In the genomic region with DNA sequence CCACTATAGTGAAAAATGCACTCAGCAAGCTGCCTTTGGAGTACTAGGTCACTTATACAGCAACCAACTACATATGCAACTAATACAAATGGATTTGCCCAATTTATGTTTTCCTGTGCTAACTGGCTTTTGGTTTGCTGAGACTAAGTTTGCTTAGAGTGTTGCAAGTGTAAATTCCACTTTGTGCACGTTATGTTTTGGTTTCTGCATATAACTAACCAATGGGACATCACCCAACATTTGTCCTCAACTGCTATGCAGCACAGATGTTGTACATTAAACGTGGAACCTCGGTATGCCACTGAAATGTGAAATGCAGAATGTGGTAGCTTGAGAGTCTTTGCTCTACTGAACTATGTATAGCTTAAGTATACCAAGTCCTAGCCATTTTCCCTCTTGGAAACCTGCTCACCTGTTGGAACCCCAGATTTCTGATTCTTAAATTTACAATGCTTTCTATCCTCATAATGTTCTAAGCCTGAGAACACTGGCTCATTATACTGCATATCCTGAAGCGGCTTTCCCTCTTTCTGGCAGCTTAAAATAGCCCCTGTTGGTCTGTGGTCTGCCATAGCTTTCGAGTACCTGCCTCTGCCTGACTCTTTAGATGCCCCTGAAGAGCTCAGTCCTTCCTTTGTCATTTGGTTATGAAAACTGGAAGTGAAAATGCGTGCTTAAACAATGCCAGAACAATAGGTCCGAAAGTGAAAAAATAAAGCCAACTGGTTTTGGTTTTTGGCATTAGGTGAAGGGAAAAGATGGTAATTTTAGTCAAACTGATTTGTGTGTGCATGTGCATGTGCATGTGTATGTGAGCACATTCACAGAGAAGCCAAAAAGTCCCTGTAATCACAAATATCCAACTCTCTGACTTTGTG, we compare ENCODE assay signal across 16 cellular contexts.
A peak's percentile ranks its signal among the peaks of the same experiment; 100 is the strongest.
DNase-seq lines count a peak whose midpoint lies in the region; ATAC-seq, FAIRE-seq and TF ChIP-seq lines count a peak whose summit lies in the region.
"Had no signal": no experiment of that assay in that cellular context is flagged by ENCODE, and none has a peak within 500 bp of the region (broad histone marks: within the 10 kb centered on the region; RNA-seq: fewer than 3 reads in every experiment).

No MANE protein-coding gene starts in this region.

- H3K36me3 ChIP-seq in astrocyte (ENCODE audit: insufficient read depth, low read length) (no peaks in the 10 kb centered on the region), MG63 (no peaks in the 10 kb centered on the region)

- no peak overlapping the region for H3K27ac ChIP-seq in astrocyte (ENCODE audit: low read depth, low read length)
- H3K27ac ChIP-seq: C4-2B had no signal

- no peak for DNase-seq in astrocyte (ENCODE audit: low read depth)
- no peak for DNase-seq in GM10248 (ENCODE audit: extremely low spot score)
- DNase-seq in SW480 (ENCODE audit: low spot score) = no peak
- no peak for DNase-seq in COLO668 (lab: John Stamatoyannopoulos, UW; ENCODE audit: unreplicated experiment)
- no peak for DNase-seq in MG63
- DNase-seq: activated CD4-positive, alpha-beta T cell treated with anti-CD3 and anti-CD28 coated beads for 1 hour; GF-D8; NCI-H2029; SK-N-SH had no signal

- no peak overlapping the region for H3K4me3 ChIP-seq in astrocyte (ENCODE audit: insufficient read depth, low read depth, low read length)
- H3K4me3 ChIP-seq in MG63 = no peak overlapping the region

- no peaks in the 10 kb centered on the region for H3K79me2 ChIP-seq in astrocyte (ENCODE audit: insufficient read depth, low read length)

- no peaks in the 10 kb centered on the region for H3K36me3 Mint-ChIP-seq in astrocyte (ENCODE audit: low read depth, unreplicated experiment)
- H3K36me3 Mint-ChIP-seq: IgD-negative memory B cell; stimulated activated memory B cell treated with anti-CD40 and anti-IgM and Interleukin-4, amounts not matched to agents 10 μg/mL and 1 μg/mL and 100 μg/mL, for 72 hours had no signal

- H3K9me3 Mint-ChIP-seq in astrocyte (ENCODE audit: unreplicated experiment) = no peaks in the 10 kb centered on the region
- H3K9me3 Mint-ChIP-seq: stimulated activated memory B cell treated with anti-CD40 and anti-IgM and Interleukin-4, amounts not matched to agents 10 μg/mL and 1 μg/mL and 100 μg/mL, for 72 hours had no signal

- H3K9ac ChIP-seq in astrocyte (ENCODE audit: low read length) = no peak overlapping the region
- H3K9ac ChIP-seq: SK-N-SH had no signal

- peaks cover 10% of the 10 kb centered on the region for H3K4me1 Mint-ChIP-seq in astrocyte (ENCODE audit: low read depth, unreplicated experiment)
- H3K4me1 Mint-ChIP-seq: IgD-negative memory B cell; stimulated activated memory B cell treated with anti-CD40 and anti-IgM and Interleukin-4, amounts not matched to agents 10 μg/mL and 1 μg/mL and 100 μg/mL, for 72 hours had no signal

- H3K9me3 ChIP-seq in astrocyte (ENCODE audit: insufficient read depth, low read depth, low read length) = no peaks in the 10 kb centered on the region
- no peaks in the 10 kb centered on the region for H3K9me3 ChIP-seq in MG63
- H3K9me3 ChIP-seq: SK-N-SH had no signal

- peak; percentile 70 for ATAC-seq in GM18517 (IDR thresholded peaks at IDR 0.05; ENCODE audit: unreplicated experiment)
- peak; percentile 90 for ATAC-seq in GM21423 (IDR thresholded peaks at IDR 0.05; ENCODE audit: unreplicated experiment)
- peak; percentile 84 for ATAC-seq in HG03039 (IDR thresholded peaks at IDR 0.05; ENCODE audit: unreplicated experiment)
- ATAC-seq: HCT116; stimulated activated memory B cell treated with anti-CD40 and anti-IgM and Interleukin-4, amounts not matched to agents 10 μg/mL and 1 μg/mL and 100 μg/mL, for 72 hours had no signal

- peak; percentile 56 for FAIRE-seq in astrocyte (lab: Jason Lieb, UNC)

- POLR2A ChIA-PET in GM10248 (lab: Yijun Ruan, JAX) = no interaction called here

- H3K4me2 ChIP-seq in astrocyte (ENCODE audit: low read length) = no peak overlapping the region
- H3K4me2 ChIP-seq: SK-N-SH had no signal

- CTCF ChIA-PET in GM10248 (lab: Yijun Ruan, JAX) = interaction anchor here (0.6 kb wide), 1 partner anchor 11 kb away, joined by 3 read pairs; no protein-coding TSS in a partner anchor

- TF ChIP-seq CTCF in astrocyte (IDR thresholded peaks at IDR 0.05; ENCODE audit: insufficient read depth, low read depth, low read length) (no peak), GM10248 (IDR thresholded peaks at IDR 0.05; ENCODE audit: control extremely low read depth, extremely low read depth, low read depth, missing control alignments) (no peak)

- no peaks in the 10 kb centered on the region for H3K4me1 ChIP-seq in astrocyte (ENCODE audit: insufficient read depth, low read length)

- no peak overlapping the region for H2AFZ ChIP-seq in astrocyte (ENCODE audit: low read depth, low read length)

- H3K4me3 Mint-ChIP-seq in astrocyte (ENCODE audit: unreplicated experiment) = no peak overlapping the region
- H3K4me3 Mint-ChIP-seq: IgD-negative memory B cell; stimulated activated memory B cell treated with anti-CD40 and anti-IgM and Interleukin-4, amounts not matched to agents 10 μg/mL and 1 μg/mL and 100 μg/mL, for 72 hours had no signal

- no peaks in the 10 kb centered on the region for H3K27me3 ChIP-seq in astrocyte (ENCODE audit: insufficient read depth, low read length)
- no peaks in the 10 kb centered on the region for H3K27me3 ChIP-seq in MG63

- no peaks in the 10 kb centered on the region for H4K20me1 ChIP-seq in astrocyte (ENCODE audit: insufficient read depth, low read length)

- no peaks in the 10 kb centered on the region for H3K27me3 Mint-ChIP-seq in astrocyte (ENCODE audit: low read depth, unreplicated experiment)
- H3K27me3 Mint-ChIP-seq: IgD-negative memory B cell; stimulated activated memory B cell treated with anti-CD40 and anti-IgM and Interleukin-4, amounts not matched to agents 10 μg/mL and 1 μg/mL and 100 μg/mL, for 72 hours had no signal

- H3K27ac Mint-ChIP-seq in astrocyte (ENCODE audit: unreplicated experiment) = no peak overlapping the region
- H3K27ac Mint-ChIP-seq: IgD-negative memory B cell; stimulated activated memory B cell treated with anti-CD40 and anti-IgM and Interleukin-4, amounts not matched to agents 10 μg/mL and 1 μg/mL and 100 μg/mL, for 72 hours had no signal
